Comparison of ENCODE assay signal across 9 cellular contexts in the genomic region with DNA sequence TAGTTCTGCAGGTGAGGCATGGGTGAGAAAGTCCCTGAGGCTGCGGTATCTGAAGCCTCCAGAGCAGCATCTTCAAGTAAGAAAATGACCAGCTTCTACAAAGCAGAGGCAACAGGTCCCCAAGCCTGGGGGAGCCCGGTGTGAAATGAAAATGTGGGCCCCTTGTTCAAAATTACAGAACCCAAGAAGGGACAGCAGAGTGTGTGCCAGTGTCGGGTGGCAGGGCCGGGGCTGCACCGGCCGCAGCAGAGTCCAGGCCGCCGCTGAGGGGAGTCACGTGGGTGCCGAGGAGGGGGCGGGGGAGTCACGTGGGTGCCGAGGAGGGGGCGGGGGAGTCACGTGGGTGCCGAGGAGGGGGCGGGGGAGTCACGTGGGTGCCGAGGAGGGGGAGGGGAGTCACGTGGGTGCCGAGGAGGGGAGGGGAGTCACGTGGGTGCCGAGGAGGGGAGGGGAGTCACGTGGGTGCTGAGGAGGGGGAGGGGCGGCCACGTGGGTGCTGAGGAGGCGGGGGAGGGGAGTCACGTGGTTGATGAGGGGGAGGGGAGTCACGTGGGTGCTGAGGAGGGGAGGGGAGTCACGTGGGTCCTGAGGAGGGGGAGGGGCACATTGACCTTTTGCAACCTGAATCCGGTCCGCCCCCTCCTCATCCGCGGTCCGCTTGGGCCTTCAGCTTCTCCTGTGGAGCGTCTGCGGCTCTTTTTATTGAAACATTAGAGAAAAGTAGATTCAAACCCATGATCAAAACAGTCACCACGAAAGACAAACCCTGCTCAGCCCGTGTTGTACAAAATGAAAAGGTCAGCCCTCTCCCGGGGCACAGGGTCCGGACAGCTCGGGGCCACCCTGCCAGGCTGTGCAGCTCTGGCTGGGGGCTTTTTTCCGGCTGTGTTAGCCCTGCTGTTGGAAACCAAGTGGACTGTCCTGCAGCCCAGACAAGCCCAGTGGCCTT. TPM values are rescaled to one million over a fixed set of nuclear protein-coding genes. Genes with fewer than 3 reads are reported as not detected.
DNase-seq lines count a peak whose midpoint lies in the region; ATAC-seq and TF ChIP-seq lines count a peak whose summit lies in the region.
"Had no signal": no experiment of that assay in that cellular context is flagged by ENCODE, and none has a peak within 500 bp of the region (broad histone marks: within the 10 kb centered on the region; RNA-seq: fewer than 3 reads in every experiment).

No MANE protein-coding gene starts in this region.

- H3K27ac ChIP-seq in HEK293 (ENCODE audit: extremely low read depth, low read depth, low read length) = no peak overlapping the region
- H3K27ac ChIP-seq in brain microvascular endothelial cell = no peak overlapping the region

- intact Hi-C loops in activated T-helper 2 cell treated with anti-CD3 and anti-CD28 coated beads, Interferon-gamma antibody, Interleukin-2, Interleukin-4, amounts not matched to agents 10 μg/mL and 5 μg/mL and 100 μg/mL, durations not matched to agents 14 hours and 24 hours and 36 hours (cut with micrococcal nuclease) = loop anchor here (1.0 kb wide), 1 partner anchor 47 kb away; a partner anchor contains a TSS
- intact Hi-C loops in mucosa of descending colon (cut with DNase I, micrococcal nuclease) = no loop called here

- H3K36me3 ChIP-seq in HEK293 (ENCODE audit: control insufficient read depth in 2 of 2, insufficient read depth in 1 of 2, low read length in 2 of 2) = no peaks in the 10 kb centered on the region
- H3K36me3 ChIP-seq in mucosa of descending colon (ENCODE audit: low read depth) = no peaks in the 10 kb centered on the region
- H3K36me3 ChIP-seq in brain microvascular endothelial cell (replicated peaks) = no peaks in the 10 kb centered on the region

- no peaks in the 10 kb centered on the region for H3K27me3 Mint-ChIP-seq in activated T-helper 2 cell treated with anti-CD3 and anti-CD28 coated beads, Interferon-gamma antibody, Interleukin-2, Interleukin-4, amounts not matched to agents 10 μg/mL and 5 μg/mL and 100 μg/mL, durations not matched to agents 14 hours and 24 hours and 36 hours (ENCODE audit: low read depth)
- H3K27me3 Mint-ChIP-seq: natural killer cell treated with Interleukin-12 subunit alpha and Interleukin-12 subunit beta and Interleukin-15 and Interleukin-18, amount 100 ng/mL, for 72 hours had no signal

- POLR2A ChIA-PET in HEK293 (lab: Yijun Ruan, JAX) = no interaction called here

- no peaks in the 10 kb centered on the region for H3K27me3 ChIP-seq in brain microvascular endothelial cell (replicated peaks)

- peak; percentile 2 for DNase-seq in CD1c-positive myeloid dendritic cell (ENCODE audit: extremely low spot score)
- peak; percentile 92 for DNase-seq in NCI-H82 (lab: John Stamatoyannopoulos, UW)
- no peak for DNase-seq in activated T-helper 2 cell treated with anti-CD3 and anti-CD28 coated beads, Interferon-gamma antibody, Interleukin-2, Interleukin-4, amounts not matched to agents 10 μg/mL and 5 μg/mL and 100 μg/mL, durations not matched to agents 14 hours and 24 hours and 36 hours (ENCODE audit: low spot score)
- DNase-seq in mucosa of descending colon = peak in 1 of 3 donors; percentile 71
- no peak for DNase-seq in brain microvascular endothelial cell
- no peak for DNase-seq in DMS114 treated with DMSO at 0.1 percent for 48 hours (lab: John Stamatoyannopoulos, UW; ENCODE audit: unreplicated experiment)

- no peaks in the 10 kb centered on the region for H3K36me3 Mint-ChIP-seq in activated T-helper 2 cell treated with anti-CD3 and anti-CD28 coated beads, Interferon-gamma antibody, Interleukin-2, Interleukin-4, amounts not matched to agents 10 μg/mL and 5 μg/mL and 100 μg/mL, durations not matched to agents 14 hours and 24 hours and 36 hours (ENCODE audit: low read depth)
- H3K36me3 Mint-ChIP-seq: natural killer cell treated with Interleukin-12 subunit alpha and Interleukin-12 subunit beta and Interleukin-15 and Interleukin-18, amount 100 ng/mL, for 72 hours had no signal

- H3K4me1 ChIP-seq in HEK293 (ENCODE audit: control insufficient read depth, insufficient read depth, low read length) = no peaks in the 10 kb centered on the region
- no peaks in the 10 kb centered on the region for H3K4me1 ChIP-seq in mucosa of descending colon (ENCODE audit: low read depth)

- in situ Hi-C loops in brain microvascular endothelial cell (cut with HindIII; ENCODE audit: low pct_ligation_motif_present, low sequenced_read_pairs) = no loop called here

- peak overlapping the region; percentile 46 for H3K27ac Mint-ChIP-seq in activated T-helper 2 cell treated with anti-CD3 and anti-CD28 coated beads, Interferon-gamma antibody, Interleukin-2, Interleukin-4, amounts not matched to agents 10 μg/mL and 5 μg/mL and 100 μg/mL, durations not matched to agents 14 hours and 24 hours and 36 hours
- H3K27ac Mint-ChIP-seq: natural killer cell treated with Interleukin-12 subunit alpha and Interleukin-12 subunit beta and Interleukin-15 and Interleukin-18, amount 100 ng/mL, for 72 hours had no signal

- TF ChIP-seq CTCF in HEK293 (tag by site-specific recombination; IDR thresholded peaks at IDR 0.05) (no peak), mucosa of descending colon (IDR thresholded peaks at IDR 0.05) (no peak), brain microvascular endothelial cell (IDR thresholded peaks at IDR 0.05; ENCODE audit: low read depth, low read length, missing control alignments) (no peak)

- peaks cover 2% of the 10 kb centered on the region for H3K4me1 Mint-ChIP-seq in activated T-helper 2 cell treated with anti-CD3 and anti-CD28 coated beads, Interferon-gamma antibody, Interleukin-2, Interleukin-4, amounts not matched to agents 10 μg/mL and 5 μg/mL and 100 μg/mL, durations not matched to agents 14 hours and 24 hours and 36 hours (ENCODE audit: low read depth)

- H3K9me3 ChIP-seq in HEK293 (ENCODE audit: control insufficient read depth, insufficient read depth, low read depth, low read length) = no peaks in the 10 kb centered on the region
- no peaks in the 10 kb centered on the region for H3K9me3 ChIP-seq in mucosa of descending colon

- H3K4me3 ChIP-seq in HEK293 (ENCODE audit: low read depth, low read length) = no peak overlapping the region
- no peak overlapping the region for H3K4me3 ChIP-seq in mucosa of descending colon
- no peak overlapping the region for H3K4me3 ChIP-seq in brain microvascular endothelial cell (ENCODE audit: low read depth, low read length)

- H3K4me3 Mint-ChIP-seq in activated T-helper 2 cell treated with anti-CD3 and anti-CD28 coated beads, Interferon-gamma antibody, Interleukin-2, Interleukin-4, amounts not matched to agents 10 μg/mL and 5 μg/mL and 100 μg/mL, durations not matched to agents 14 hours and 24 hours and 36 hours (ENCODE audit: low read depth) = peak overlapping the region; percentile 17
- H3K4me3 Mint-ChIP-seq: natural killer cell treated with Interleukin-12 subunit alpha and Interleukin-12 subunit beta and Interleukin-15 and Interleukin-18, amount 100 ng/mL, for 72 hours had no signal

- ATAC-seq in mucosa of descending colon = peak; percentile 42
- ATAC-seq in HG02798 (IDR thresholded peaks at IDR 0.05; ENCODE audit: poor library complexity, unreplicated experiment) = no peak

- CTCF ChIA-PET in HEK293 (lab: Yijun Ruan, JAX) = interaction anchor here (0.6 to 0.7 kb wide), 2 partner anchors 45 to 327 kb away, joined by 3 to 4 read pairs; no protein-coding TSS in a partner anchor

- no peaks in the 10 kb centered on the region for H3K9me3 Mint-ChIP-seq in activated T-helper 2 cell treated with anti-CD3 and anti-CD28 coated beads, Interferon-gamma antibody, Interleukin-2, Interleukin-4, amounts not matched to agents 10 μg/mL and 5 μg/mL and 100 μg/mL, durations not matched to agents 14 hours and 24 hours and 36 hours
- H3K9me3 Mint-ChIP-seq: natural killer cell treated with Interleukin-12 subunit alpha and Interleukin-12 subunit beta and Interleukin-15 and Interleukin-18, amount 100 ng/mL, for 72 hours had no signal

TF ChIP-seq in HEK293, 187 proteins besides CTCF, POLR2A, EP300 and RAD21 (continues in another document):
- TF ChIP-seq ZNF701 (tag by site-specific recombination; IDR thresholded peaks at IDR 0.05) = no peak
- TF ChIP-seq ZNF629 (tag by site-specific recombination; IDR thresholded peaks at IDR 0.05) = no peak
- TF ChIP-seq WT1 (tag by site-specific recombination; IDR thresholded peaks at IDR 0.05) = no peak
- TF ChIP-seq ZNF138 (tag by site-specific recombination; IDR thresholded peaks at IDR 0.05; ENCODE audit: borderline replicate concordance) = no peak
- TF ChIP-seq, protein P1, sequence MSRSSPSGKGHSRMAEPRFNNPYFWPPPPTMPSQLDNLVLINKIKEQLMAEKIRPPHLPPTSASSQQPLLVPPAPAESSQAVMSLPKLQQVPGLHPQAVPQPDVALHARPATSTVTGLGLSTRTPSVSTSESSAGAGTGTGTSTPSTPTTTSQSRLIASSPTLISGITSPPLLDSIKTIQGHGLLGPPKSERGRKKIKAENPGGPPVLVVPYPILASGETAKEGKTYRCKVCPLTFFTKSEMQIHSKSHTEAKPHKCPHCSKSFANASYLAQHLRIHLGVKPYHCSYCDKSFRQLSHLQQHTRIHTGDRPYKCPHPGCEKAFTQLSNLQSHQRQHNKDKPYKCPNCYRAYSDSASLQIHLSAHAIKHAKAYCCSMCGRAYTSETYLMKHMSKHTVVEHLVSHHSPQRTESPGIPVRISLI (tag by site-specific recombination; IDR thresholded peaks at IDR 0.05) = no peak
- no peak for TF ChIP-seq OSR2 (tag by site-specific recombination; IDR thresholded peaks at IDR 0.05)

RNA-seq across cellular contexts. Expression of a gene that starts 10.4 kb away (rescaled TPM):
- total RNA-seq in activated T-helper 2 cell treated with anti-CD3 and anti-CD28 coated beads, Interferon-gamma antibody, Interleukin-2, Interleukin-4, amounts not matched to agents 10 μg/mL and 5 μg/mL and 100 μg/mL, durations not matched to agents 14 hours and 24 hours and 36 hours = 0.11 TPM in 1 of 2 replicates, not detected in the other
- total RNA-seq in mucosa of descending colon = 1 to 10 TPM in 2 of 3 donors, under 1 TPM in 1; 0.35 to 2.2 (median 1.6) TPM

RNA-seq across cellular contexts. Expression of a gene that starts 30.2 kb away (rescaled TPM):
- 1,612 and 1,642 TPM in 2 replicates for total RNA-seq in activated T-helper 2 cell treated with anti-CD3 and anti-CD28 coated beads, Interferon-gamma antibody, Interleukin-2, Interleukin-4, amounts not matched to agents 10 μg/mL and 5 μg/mL and 100 μg/mL, durations not matched to agents 14 hours and 24 hours and 36 hours
- 1,000 to 10,000 TPM in 1 of 3 donors, 100 to 1,000 TPM in 2; 871 to 1,011 (median 925) TPM for total RNA-seq in mucosa of descending colon

RNA-seq across cellular contexts. Expression of a gene that starts 47.2 kb away (rescaled TPM):
- 29.0 and 30.3 TPM in 2 replicates for total RNA-seq in activated T-helper 2 cell treated with anti-CD3 and anti-CD28 coated beads, Interferon-gamma antibody, Interleukin-2, Interleukin-4, amounts not matched to agents 10 μg/mL and 5 μg/mL and 100 μg/mL, durations not matched to agents 14 hours and 24 hours and 36 hours
- 10 to 100 TPM; 14.4 to 24.2 (median 19.5) TPM for total RNA-seq in mucosa of descending colon

RNA-seq across cellular contexts. Expression of a gene that starts 52.7 kb away (rescaled TPM):
- not detected in 2 replicates for total RNA-seq in activated T-helper 2 cell treated with anti-CD3 and anti-CD28 coated beads, Interferon-gamma antibody, Interleukin-2, Interleukin-4, amounts not matched to agents 10 μg/mL and 5 μg/mL and 100 μg/mL, durations not matched to agents 14 hours and 24 hours and 36 hours
- not detected for total RNA-seq in mucosa of descending colon
- total RNA-seq: natural killer cell treated with Interleukin-12 subunit alpha and Interleukin-12 subunit beta and Interleukin-15 and Interleukin-18, amount 100 ng/mL, for 72 hours had no signal

Comparison
In these comparisons a context has a peak if more than half of its experiments do, and no peak if none do; other contexts are left out.
1. DNase-seq: peak in CD1c-positive myeloid dendritic cell (single experiment) and NCI-H82 (single experiment); none in activated T-helper 2 cell treated with anti-CD3 and anti-CD28 coated beads, Interferon-gamma antibody, Interleukin-2, Interleukin-4, amounts not matched to agents 10 μg/mL and 5 μg/mL and 100 μg/mL, durations not matched to agents 14 hours and 24 hours and 36 hours (single experiment), brain microvascular endothelial cell (single experiment) and DMS114 treated with DMSO at 0.1 percent for 48 hours (single experiment).